ENCODE assay signal across 23 cellular contexts in genomic region chr14:66708262-66708661, GRCh38.
"Had no signal": no experiment of that assay in that cellular context is flagged by ENCODE, and none has a peak within 500 bp of the region (broad histone marks: within the 10 kb centered on the region; RNA-seq: fewer than 3 reads in every experiment).

No MANE protein-coding gene starts in this region.

- DNase-seq: activated CD4-positive, alpha-beta T cell treated with anti-CD3 and anti-CD28 coated beads for 4 hours; activated CD8-positive, alpha-beta memory T cell treated with anti-CD3 and anti-CD28 coated beads, Interleukin-2, amount 50 U/mL, for 4 hours; activated CD8-positive, alpha-beta T cell treated with anti-CD3 and anti-CD28 coated beads for 36 hours; activated naive CD4-positive, alpha-beta T cell treated with anti-CD3 and anti-CD28 coated beads, Interleukin-2, amount 50 U/mL, for 16 hours; activated naive CD8-positive, alpha-beta T cell treated with anti-CD3 and anti-CD28 coated beads, Interleukin-2, amount 10 ng/mL, durations not matched to agents 7 days and 5 days; amniotic stem cell; cerebellar nuclear complex; NCI-H1092; NCI-H1417; NCI-H1930; NCI-H2171 treated with DMSO at 0.1 percent for 48 hours; NCI-H345; NCI-H510A; NCI-H526 treated with DMSO at 0.1 percent for 48 hours; NCI-H82; Right ventricle myocardium superior; SJCRH30; SK-N-SH; WERI-Rb-1 had no signal

- H3K27me3 Mint-ChIP-seq: activated CD8-positive, alpha-beta T cell treated with anti-CD3 and anti-CD28 coated beads for 36 hours; activated naive CD8-positive, alpha-beta T cell treated with anti-CD3 and anti-CD28 coated beads, Interleukin-2, amount 10 ng/mL, durations not matched to agents 7 days and 5 days had no signal

- H3K4me2 ChIP-seq: KMS-11, SK-N-SH had no signal

- H3K27me3 ChIP-seq: SJCRH30 had no signal

- H3K9me3 ChIP-seq: SK-N-SH had no signal

- H3K27ac Mint-ChIP-seq: activated CD8-positive, alpha-beta T cell treated with anti-CD3 and anti-CD28 coated beads for 36 hours; activated naive CD8-positive, alpha-beta T cell treated with anti-CD3 and anti-CD28 coated beads, Interleukin-2, amount 10 ng/mL, durations not matched to agents 7 days and 5 days; T-helper 1 cell treated with Interleukin-12 subunit alpha and Interleukin-12 subunit beta and Interleukin-4 antibody, amounts not matched to agents 30 μg/mL and 1 μg/mL, for 36 hours had no signal

- ATAC-seq: activated CD8-positive, alpha-beta T cell treated with anti-CD3 and anti-CD28 coated beads for 36 hours; Panc1 had no signal

- H3K4me3 ChIP-seq: SJCRH30 had no signal

- H3K4me3 Mint-ChIP-seq: activated CD8-positive, alpha-beta T cell treated with anti-CD3 and anti-CD28 coated beads for 36 hours; activated naive CD8-positive, alpha-beta T cell treated with anti-CD3 and anti-CD28 coated beads, Interleukin-2, amount 10 ng/mL, durations not matched to agents 7 days and 5 days; T-helper 1 cell treated with Interleukin-12 subunit alpha and Interleukin-12 subunit beta and Interleukin-4 antibody, amounts not matched to agents 30 μg/mL and 1 μg/mL, for 36 hours had no signal

- H3K27ac ChIP-seq: KMS-11, RWPE1, SJCRH30, WERI-Rb-1 had no signal

- H3K9ac ChIP-seq: KMS-11, SK-N-SH had no signal

- H3K36me3 ChIP-seq: WERI-Rb-1 had no signal
